Comparison of ENCODE assay signal across 1 cellular context in the genomic region with DNA sequence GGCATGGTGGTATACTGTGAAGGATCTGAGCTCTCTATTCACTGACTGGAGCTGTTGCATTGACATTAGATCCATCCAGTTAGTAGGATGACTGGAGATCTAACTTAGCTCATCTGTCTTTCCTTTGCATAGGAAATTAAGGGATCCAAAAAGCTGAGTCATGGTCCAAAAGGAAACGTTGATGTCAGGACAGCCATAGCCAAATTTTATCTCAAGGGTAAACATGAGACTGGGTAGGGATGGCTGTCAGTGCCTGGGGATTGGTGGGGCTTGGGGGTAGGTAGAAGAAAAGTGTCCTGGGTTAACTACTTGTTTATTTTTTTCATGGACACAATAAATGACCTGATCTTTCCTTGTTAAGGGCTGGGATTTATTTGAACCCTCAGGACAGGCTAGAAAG.
TF ChIP-seq lines count a peak whose summit lies in the region.

No MANE protein-coding gene starts in this region.

TF ChIP-seq in GM23338, 12 proteins besides CTCF, POLR2A, EP300 and RAD21 (continued from another document):
- TF ChIP-seq, protein P1, sequence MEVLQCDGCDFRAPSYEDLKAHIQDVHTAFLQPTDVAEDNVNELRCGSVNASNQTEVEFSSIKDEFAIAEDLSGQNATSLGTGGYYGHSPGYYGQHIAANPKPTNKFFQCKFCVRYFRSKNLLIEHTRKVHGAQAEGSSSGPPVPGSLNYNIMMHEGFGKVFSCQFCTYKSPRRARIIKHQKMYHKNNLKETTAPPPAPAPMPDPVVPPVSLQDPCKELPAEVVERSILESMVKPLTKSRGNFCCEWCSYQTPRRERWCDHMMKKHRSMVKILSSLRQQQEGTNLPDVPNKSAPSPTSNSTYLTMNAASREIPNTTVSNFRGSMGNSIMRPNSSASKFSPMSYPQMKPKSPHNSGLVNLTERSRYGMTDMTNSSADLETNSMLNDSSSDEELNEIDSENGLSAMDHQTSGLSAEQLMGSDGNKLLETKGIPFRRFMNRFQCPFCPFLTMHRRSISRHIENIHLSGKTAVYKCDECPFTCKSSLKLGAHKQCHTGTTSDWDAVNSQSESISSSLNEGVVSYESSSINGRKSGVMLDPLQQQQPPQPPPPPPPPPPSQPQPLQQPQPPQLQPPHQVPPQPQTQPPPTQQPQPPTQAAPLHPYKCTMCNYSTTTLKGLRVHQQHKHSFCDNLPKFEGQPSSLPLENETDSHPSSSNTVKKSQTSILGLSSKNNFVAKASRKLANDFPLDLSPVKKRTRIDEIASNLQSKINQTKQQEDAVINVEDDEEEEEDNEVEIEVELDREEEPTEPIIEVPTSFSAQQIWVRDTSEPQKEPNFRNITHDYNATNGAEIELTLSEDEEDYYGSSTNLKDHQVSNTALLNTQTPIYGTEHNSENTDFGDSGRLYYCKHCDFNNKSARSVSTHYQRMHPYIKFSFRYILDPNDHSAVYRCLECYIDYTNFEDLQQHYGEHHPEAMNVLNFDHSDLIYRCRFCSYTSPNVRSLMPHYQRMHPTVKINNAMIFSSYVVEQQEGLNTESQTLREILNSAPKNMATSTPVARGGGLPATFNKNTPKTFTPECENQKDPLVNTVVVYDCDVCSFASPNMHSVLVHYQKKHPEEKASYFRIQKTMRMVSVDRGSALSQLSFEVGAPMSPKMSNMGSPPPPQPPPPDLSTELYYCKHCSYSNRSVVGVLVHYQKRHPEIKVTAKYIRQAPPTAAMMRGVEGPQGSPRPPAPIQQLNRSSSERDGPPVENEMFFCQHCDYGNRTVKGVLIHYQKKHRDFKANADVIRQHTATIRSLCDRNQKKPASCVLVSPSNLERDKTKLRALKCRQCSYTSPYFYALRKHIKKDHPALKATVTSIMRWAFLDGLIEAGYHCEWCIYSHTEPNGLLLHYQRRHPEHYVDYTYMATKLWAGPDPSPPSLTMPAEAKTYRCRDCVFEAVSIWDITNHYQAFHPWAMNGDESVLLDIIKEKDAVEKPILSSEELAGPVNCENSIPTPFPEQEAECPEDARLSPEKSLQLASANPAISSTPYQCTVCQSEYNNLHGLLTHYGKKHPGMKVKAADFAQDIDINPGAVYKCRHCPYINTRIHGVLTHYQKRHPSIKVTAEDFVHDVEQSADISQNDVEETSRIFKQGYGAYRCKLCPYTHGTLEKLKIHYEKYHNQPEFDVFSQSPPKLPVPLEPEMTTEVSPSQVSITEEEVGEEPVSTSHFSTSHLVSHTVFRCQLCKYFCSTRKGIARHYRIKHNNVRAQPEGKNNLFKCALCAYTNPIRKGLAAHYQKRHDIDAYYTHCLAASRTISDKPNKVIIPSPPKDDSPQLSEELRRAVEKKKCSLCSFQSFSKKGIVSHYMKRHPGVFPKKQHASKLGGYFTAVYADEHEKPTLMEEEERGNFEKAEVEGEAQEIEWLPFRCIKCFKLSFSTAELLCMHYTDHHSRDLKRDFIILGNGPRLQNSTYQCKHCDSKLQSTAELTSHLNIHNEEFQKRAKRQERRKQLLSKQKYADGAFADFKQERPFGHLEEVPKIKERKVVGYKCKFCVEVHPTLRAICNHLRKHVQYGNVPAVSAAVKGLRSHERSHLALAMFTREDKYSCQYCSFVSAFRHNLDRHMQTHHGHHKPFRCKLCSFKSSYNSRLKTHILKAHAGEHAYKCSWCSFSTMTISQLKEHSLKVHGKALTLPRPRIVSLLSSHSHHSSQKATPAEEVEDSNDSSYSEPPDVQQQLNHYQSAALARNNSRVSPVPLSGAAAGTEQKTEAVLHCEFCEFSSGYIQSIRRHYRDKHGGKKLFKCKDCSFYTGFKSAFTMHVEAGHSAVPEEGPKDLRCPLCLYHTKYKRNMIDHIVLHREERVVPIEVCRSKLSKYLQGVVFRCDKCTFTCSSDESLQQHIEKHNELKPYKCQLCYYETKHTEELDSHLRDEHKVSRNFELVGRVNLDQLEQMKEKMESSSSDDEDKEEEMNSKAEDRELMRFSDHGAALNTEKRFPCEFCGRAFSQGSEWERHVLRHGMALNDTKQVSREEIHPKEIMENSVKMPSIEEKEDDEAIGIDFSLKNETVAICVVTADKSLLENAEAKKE (CRISPR knock-in tag; IDR thresholded peaks at IDR 0.05): no peak
- TF ChIP-seq ZNF331 (CRISPR knock-in tag; IDR thresholded peaks at IDR 0.05; ENCODE audit: low read depth): no peak
- TF ChIP-seq ZNF114 (CRISPR knock-in tag; IDR thresholded peaks at IDR 0.05): no peak
- TF ChIP-seq, protein P2, sequence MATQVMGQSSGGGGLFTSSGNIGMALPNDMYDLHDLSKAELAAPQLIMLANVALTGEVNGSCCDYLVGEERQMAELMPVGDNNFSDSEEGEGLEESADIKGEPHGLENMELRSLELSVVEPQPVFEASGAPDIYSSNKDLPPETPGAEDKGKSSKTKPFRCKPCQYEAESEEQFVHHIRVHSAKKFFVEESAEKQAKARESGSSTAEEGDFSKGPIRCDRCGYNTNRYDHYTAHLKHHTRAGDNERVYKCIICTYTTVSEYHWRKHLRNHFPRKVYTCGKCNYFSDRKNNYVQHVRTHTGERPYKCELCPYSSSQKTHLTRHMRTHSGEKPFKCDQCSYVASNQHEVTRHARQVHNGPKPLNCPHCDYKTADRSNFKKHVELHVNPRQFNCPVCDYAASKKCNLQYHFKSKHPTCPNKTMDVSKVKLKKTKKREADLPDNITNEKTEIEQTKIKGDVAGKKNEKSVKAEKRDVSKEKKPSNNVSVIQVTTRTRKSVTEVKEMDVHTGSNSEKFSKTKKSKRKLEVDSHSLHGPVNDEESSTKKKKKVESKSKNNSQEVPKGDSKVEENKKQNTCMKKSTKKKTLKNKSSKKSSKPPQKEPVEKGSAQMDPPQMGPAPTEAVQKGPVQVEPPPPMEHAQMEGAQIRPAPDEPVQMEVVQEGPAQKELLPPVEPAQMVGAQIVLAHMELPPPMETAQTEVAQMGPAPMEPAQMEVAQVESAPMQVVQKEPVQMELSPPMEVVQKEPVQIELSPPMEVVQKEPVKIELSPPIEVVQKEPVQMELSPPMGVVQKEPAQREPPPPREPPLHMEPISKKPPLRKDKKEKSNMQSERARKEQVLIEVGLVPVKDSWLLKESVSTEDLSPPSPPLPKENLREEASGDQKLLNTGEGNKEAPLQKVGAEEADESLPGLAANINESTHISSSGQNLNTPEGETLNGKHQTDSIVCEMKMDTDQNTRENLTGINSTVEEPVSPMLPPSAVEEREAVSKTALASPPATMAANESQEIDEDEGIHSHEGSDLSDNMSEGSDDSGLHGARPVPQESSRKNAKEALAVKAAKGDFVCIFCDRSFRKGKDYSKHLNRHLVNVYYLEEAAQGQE (IDR thresholded peaks at IDR 0.05; ENCODE audit: unreplicated experiment): no peak
- TF ChIP-seq NANOG (IDR thresholded peaks at IDR 0.05; ENCODE audit: borderline replicate concordance): no peak
- no peak for TF ChIP-seq EZH2phosphoT487 (IDR thresholded peaks at IDR 0.05; ENCODE audit: unreplicated experiment)
- no peak for TF ChIP-seq STAT1 (IDR thresholded peaks at IDR 0.05; ENCODE audit: unreplicated experiment)
- TF ChIP-seq, protein P3, sequence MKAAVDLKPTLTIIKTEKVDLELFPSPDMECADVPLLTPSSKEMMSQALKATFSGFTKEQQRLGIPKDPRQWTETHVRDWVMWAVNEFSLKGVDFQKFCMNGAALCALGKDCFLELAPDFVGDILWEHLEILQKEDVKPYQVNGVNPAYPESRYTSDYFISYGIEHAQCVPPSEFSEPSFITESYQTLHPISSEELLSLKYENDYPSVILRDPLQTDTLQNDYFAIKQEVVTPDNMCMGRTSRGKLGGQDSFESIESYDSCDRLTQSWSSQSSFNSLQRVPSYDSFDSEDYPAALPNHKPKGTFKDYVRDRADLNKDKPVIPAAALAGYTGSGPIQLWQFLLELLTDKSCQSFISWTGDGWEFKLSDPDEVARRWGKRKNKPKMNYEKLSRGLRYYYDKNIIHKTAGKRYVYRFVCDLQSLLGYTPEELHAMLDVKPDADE (IDR thresholded peaks at IDR 0.05): no peak
- no peak for TF ChIP-seq CREB1 (CRISPR knock-in tag; IDR thresholded peaks at IDR 0.05; ENCODE audit: low read depth)
- no peak for TF ChIP-seq EZH2 (IDR thresholded peaks at IDR 0.05; ENCODE audit: low read depth, unreplicated experiment)
- TF ChIP-seq POLR2AphosphoS5 (IDR thresholded peaks at IDR 0.05; ENCODE audit: low read depth): no peak
